ENCODE assay signal across 19 cellular contexts in genomic region chr3:43005253-43005652, GRCh38. TPM values are rescaled to one million over a fixed set of nuclear protein-coding genes. Genes with fewer than 3 reads are reported as not detected.
A peak's percentile ranks its signal among the peaks of the same experiment; 100 is the strongest.
DNase-seq lines count a peak whose midpoint lies in the region; TF ChIP-seq lines count a peak whose summit lies in the region.
"Had no signal": no experiment of that assay in that cellular context is flagged by ENCODE, and none has a peak within 500 bp of the region (broad histone marks: within the 10 kb centered on the region; RNA-seq: fewer than 3 reads in every experiment).

No MANE protein-coding gene starts in this region.

- no peak overlapping the region for H3K4me3 Mint-ChIP-seq in MCF 10A (ENCODE audit: unreplicated experiment)
- H3K4me3 Mint-ChIP-seq in activated naive CD8-positive, alpha-beta T cell treated with anti-CD3 and anti-CD28 coated beads for 36 hours, result no peak overlapping the region
- H3K4me3 Mint-ChIP-seq: B cell; CD4-positive, CD25-positive, alpha-beta regulatory T cell; CD8-positive, alpha-beta T cell; HFFc6 had no signal

- TF ChIP-seq CTCF in MCF 10A (IDR thresholded peaks at IDR 0.05; ENCODE audit: unreplicated experiment), result no peak
- no peak for TF ChIP-seq CTCF in breast epithelium (IDR thresholded peaks at IDR 0.05)
- no peak for TF ChIP-seq CTCF in epithelial cell of esophagus (IDR thresholded peaks at IDR 0.05; ENCODE audit: insufficient read depth, low read depth, low read length, missing control alignments)
- TF ChIP-seq CTCF in WERI-Rb-1 (IDR thresholded peaks at IDR 0.05; ENCODE audit: low read depth, low read length), result no peak

- H3K27ac ChIP-seq in breast epithelium, result no peak overlapping the region
- H3K27ac ChIP-seq in WERI-Rb-1, result no peak overlapping the region
- H3K27ac ChIP-seq: 22Rv1, BLaER1, C4-2B had no signal

- no peaks in the 10 kb centered on the region for H3K27me3 ChIP-seq in breast epithelium
- H3K27me3 ChIP-seq in WERI-Rb-1 (ENCODE audit: insufficient read depth, low read depth, severe bottlenecking), result peaks cover 11% of the 10 kb centered on the region
- H3K27me3 ChIP-seq: BLaER1 had no signal

- H3K36me3 ChIP-seq in breast epithelium (no peaks in the 10 kb centered on the region), WERI-Rb-1 (no peaks in the 10 kb centered on the region)
- H3K36me3 ChIP-seq: BLaER1, HAP-1 had no signal

- H3K4me1 Mint-ChIP-seq in MCF 10A (ENCODE audit: insufficient read depth, unreplicated experiment), result peaks cover 42% of the 10 kb centered on the region
- peaks cover 27% of the 10 kb centered on the region for H3K4me1 Mint-ChIP-seq in activated naive CD8-positive, alpha-beta T cell treated with anti-CD3 and anti-CD28 coated beads for 36 hours
- H3K4me1 Mint-ChIP-seq: B cell had no signal

- no peaks in the 10 kb centered on the region for H3K27me3 Mint-ChIP-seq in MCF 10A (ENCODE audit: insufficient read depth, unreplicated experiment)
- H3K27me3 Mint-ChIP-seq in activated naive CD8-positive, alpha-beta T cell treated with anti-CD3 and anti-CD28 coated beads for 36 hours, result no peaks in the 10 kb centered on the region

- no peak overlapping the region for H3K27ac Mint-ChIP-seq in MCF 10A (ENCODE audit: low read depth, unreplicated experiment)
- no peak overlapping the region for H3K27ac Mint-ChIP-seq in activated naive CD8-positive, alpha-beta T cell treated with anti-CD3 and anti-CD28 coated beads for 36 hours
- H3K27ac Mint-ChIP-seq: B cell; CD4-positive, CD25-positive, alpha-beta regulatory T cell; HFFc6 had no signal

- H3K4me3 ChIP-seq in breast epithelium (no peak overlapping the region), epithelial cell of esophagus (ENCODE audit: low read length) (no peak overlapping the region), WERI-Rb-1 (ENCODE audit: low read depth, low read length) (no peak overlapping the region)
- H3K4me3 ChIP-seq: BLaER1, HAP-1 had no signal

- POLR2A ChIA-PET in MCF 10A (lab: Yijun Ruan, JAX), result interaction anchor here (0.6 to 0.7 kb wide), 2 partner anchors 28 to 135 kb away, joined by 3 read pairs; no protein-coding TSS in a partner anchor

- intact Hi-C loops in MCF 10A (cut with micrococcal nuclease) (no loop called here), breast epithelium (cut with DNase I; ENCODE audit: low total_unique reads) (no loop called here)

- CTCF ChIA-PET in MCF 10A (lab: Yijun Ruan, JAX), result no interaction called here

- no peaks in the 10 kb centered on the region for H3K9me3 Mint-ChIP-seq in MCF 10A (ENCODE audit: unreplicated experiment)
- no peaks in the 10 kb centered on the region for H3K9me3 Mint-ChIP-seq in activated naive CD8-positive, alpha-beta T cell treated with anti-CD3 and anti-CD28 coated beads for 36 hours
- H3K9me3 Mint-ChIP-seq: CD4-positive, CD25-positive, alpha-beta regulatory T cell; CD8-positive, alpha-beta T cell; HFFc6 had no signal

- DNase-seq in MCF 10A (ENCODE audit: unreplicated experiment), result peak; percentile 18
- no peak for DNase-seq in breast epithelium (ENCODE audit: low spot score in 2 of 2)
- DNase-seq in SW480 (ENCODE audit: low spot score), result peak; percentile 13
- DNase-seq in epithelial cell of esophagus (ENCODE audit: low read depth), result peak; percentile 11
- no peak for DNase-seq in activated naive CD8-positive, alpha-beta T cell treated with anti-CD3 and anti-CD28 coated beads for 36 hours
- no peak for DNase-seq in ecto neural progenitor cell (ENCODE audit: low spot score)
- DNase-seq in NCI-H2029 treated with DMSO at 0.1 percent for 48 hours (lab: John Stamatoyannopoulos, UW), result no peak
- DNase-seq in WERI-Rb-1, result no peak
- DNase-seq: CD4-positive, CD25-positive, alpha-beta regulatory T cell; CD8-positive, alpha-beta T cell; DMS 273 treated with DMSO at 0.1 percent for 48 hours; DMS79; GOT3; HFFc6 had no signal

- no peak for TF ChIP-seq POLR2A in breast epithelium (IDR thresholded peaks at IDR 0.05)

- peaks cover 5 to 7% of the 10 kb centered on the region in 2 donors for H3K4me1 ChIP-seq in breast epithelium
- H3K4me1 ChIP-seq: BLaER1, HAP-1 had no signal

- no TSS peak for BruUV-seq in MCF 10A (replicated peaks; lab: Mats Ljungman, UMichigan)

- H3K9me3 ChIP-seq in breast epithelium, result no peaks in the 10 kb centered on the region
- H3K9me3 ChIP-seq in WERI-Rb-1 (ENCODE audit: severe bottlenecking), result no peaks in the 10 kb centered on the region
- H3K9me3 ChIP-seq: BLaER1, HAP-1 had no signal

- no peaks in the 10 kb centered on the region for H3K36me3 Mint-ChIP-seq in MCF 10A (ENCODE audit: insufficient read depth, unreplicated experiment)
- no peaks in the 10 kb centered on the region for H3K36me3 Mint-ChIP-seq in activated naive CD8-positive, alpha-beta T cell treated with anti-CD3 and anti-CD28 coated beads for 36 hours
- H3K36me3 Mint-ChIP-seq: CD4-positive, CD25-positive, alpha-beta regulatory T cell; CD8-positive, alpha-beta T cell had no signal

RNA-seq across cellular contexts. Expression of gene GASK1A, which starts 26.1 kb away (rescaled TPM):
- total RNA-seq in MCF 10A (2022), result not detected in 2 replicates
- total RNA-seq in breast epithelium, result 10 to 100 TPM; 10.1 to 22.6 (median 20.5) TPM
- total RNA-seq in activated naive CD8-positive, alpha-beta T cell treated with anti-CD3 and anti-CD28 coated beads for 36 hours, result under 1 TPM in 1 of 2 experiments, not detected in 1; 0.08 TPM
- total RNA-seq: B cell; CD4-positive, CD25-positive, alpha-beta regulatory T cell; HFFc6 had no signal

Comparison
In these comparisons a context has a peak if more than half of its experiments do, and no peak if none do; other contexts are left out.
1. DNase-seq: peak in MCF 10A (single experiment), SW480 (single experiment) and epithelial cell of esophagus (single experiment); none in breast epithelium (0 of 2), activated naive CD8-positive, alpha-beta T cell treated with anti-CD3 and anti-CD28 coated beads for 36 hours (single experiment), ecto neural progenitor cell (single experiment), NCI-H2029 treated with DMSO at 0.1 percent for 48 hours (single experiment) and WERI-Rb-1 (single experiment).
2. RNA of gene GASK1A, which starts 26.1 kb away (total RNA-seq): 10.1 to 22.6 TPM in breast epithelium; 0.08 TPM in activated naive CD8-positive, alpha-beta T cell treated with anti-CD3 and anti-CD28 coated beads for 36 hours and not detected in MCF 10A; every median in the first group is over 10 times any median in the second.